ENCODE assay signal across 1 cellular context in genomic region chr5:139062910-139063663, GRCh38.
TF ChIP-seq lines count a peak whose summit lies in the region.

No MANE protein-coding gene starts in this region.

TF ChIP-seq in H1, 55 proteins besides CTCF, POLR2A, EP300 and RAD21 (continued from another document):
- no peak for TF ChIP-seq HDAC6 (IDR thresholded peaks at IDR 0.05; ENCODE audit: low read depth, low read length)
- TF ChIP-seq NRF1 (IDR thresholded peaks at IDR 0.05; ENCODE audit: low read depth, low read length), result no peak
- no peak for TF ChIP-seq JUN (IDR thresholded peaks at IDR 0.05; ENCODE audit: low read depth, low read length)
- no peak for TF ChIP-seq E2F6 (IDR thresholded peaks at IDR 0.05)
- no peak for TF ChIP-seq NANOG (IDR thresholded peaks at IDR 0.05; ENCODE audit: insufficient read depth, low read depth, low read length, poor library complexity, severe bottlenecking)
- no peak for TF ChIP-seq BCL11A (IDR thresholded peaks at IDR 0.05; ENCODE audit: low read depth in 2 of 2, low read length in 2 of 2)
- no peak for TF ChIP-seq CTBP2 (IDR thresholded peaks at IDR 0.05; ENCODE audit: borderline replicate concordance, insufficient read depth, insufficient read length, low read length)
- no peak for TF ChIP-seq POU5F1 (IDR thresholded peaks at IDR 0.05; ENCODE audit: low read depth, low read length)
- no peak for TF ChIP-seq MAFK (IDR thresholded peaks at IDR 0.05; ENCODE audit: low read depth, low read length)
